11 cellular contexts compared by ENCODE assay signal in genomic region chr13:40272776-40273139, GRCh38.
A peak's percentile ranks its signal among the peaks of the same experiment; 100 is the strongest.
DNase-seq lines count a peak whose midpoint lies in the region; ATAC-seq and TF ChIP-seq lines count a peak whose summit lies in the region.
"Had no signal": no experiment of that assay in that cellular context is flagged by ENCODE, and none has a peak within 500 bp of the region (broad histone marks: within the 10 kb centered on the region; RNA-seq: fewer than 3 reads in every experiment).

No MANE protein-coding gene starts in this region.

- H2AK5ac ChIP-seq in trophoblast cell (ENCODE audit: low read length), result no peak overlapping the region

- H4K12ac ChIP-seq in trophoblast cell (ENCODE audit: low read depth, low read length), result no peak overlapping the region

- H3K9ac ChIP-seq in trophoblast cell (ENCODE audit: low read length) (no peak overlapping the region), colonic mucosa (ENCODE audit: low read depth in 2 of 2, low read length in 2 of 2) (no peak overlapping the region)

- no CpG with 5 or more reads among the region's 4 CpGs for whole genome bisulfite sequencing in trophoblast cell (ENCODE audit: extremely low coverage, insufficient coverage, insufficient read length)

- peaks cover 8% of the 10 kb centered on the region for H3K79me1 ChIP-seq in trophoblast cell (ENCODE audit: low read length)

- H2BK5ac ChIP-seq in trophoblast cell (ENCODE audit: low read depth, low read length, poor library complexity), result no peak overlapping the region

- TF ChIP-seq CTCF in fibroblast of pulmonary artery (IDR thresholded peaks at IDR 0.05; ENCODE audit: low read length, missing control alignments) (no peak), colonic mucosa (IDR thresholded peaks at IDR 0.05) (no peak)

- DNase-seq in activated T-cell treated with anti-CD3 and anti-CD28 coated beads, Interleukin-2, amount 50 U/mL, for 24 hours, result no peak
- no peak for DNase-seq in activated T-cell treated with anti-CD3 and anti-CD28 coated beads, Interleukin-2, amount 50 U/mL, for 1 hour
- DNase-seq in T-helper 17 cell (no peak), fibroblast of pulmonary artery (ENCODE audit: low read depth) (peak; percentile 50), substantia nigra (lab: John Stamatoyannopoulos, UW) (no peak), trophoblast cell (no peak), colonic mucosa (no peak)
- DNase-seq in natural killer cell treated with Interleukin-12 subunit alpha and Interleukin-12 subunit beta and Interleukin-15 and Interleukin-18, amount 100 ng/mL, for 72 hours (ENCODE audit: low spot score), result no peak

- H2AFZ ChIP-seq in trophoblast cell (ENCODE audit: insufficient read depth, low read length, poor library complexity), result no peak overlapping the region

- H3K27ac ChIP-seq in substantia nigra (ENCODE audit: low read depth, low read length, poor library complexity, severe bottlenecking), result peak overlapping the region; percentile 52
- H3K27ac ChIP-seq in trophoblast cell (ENCODE audit: low read depth, low read length), result no peak overlapping the region
- H3K27ac ChIP-seq in colonic mucosa, result no peak overlapping the region

- ATAC-seq in T-helper 17 cell, result no peak
- no peak for ATAC-seq in natural killer cell treated with Interleukin-12 subunit alpha and Interleukin-12 subunit beta and Interleukin-15 and Interleukin-18, amount 100 ng/mL, for 72 hours
- ATAC-seq: K562; naive thymus-derived CD8-positive, alpha-beta T cell had no signal

- no peak overlapping the region for H3K4me2 ChIP-seq in trophoblast cell (ENCODE audit: low read length)

- no peaks in the 10 kb centered on the region for H3K79me2 ChIP-seq in trophoblast cell (ENCODE audit: control insufficient read depth, insufficient read depth, low read length, poor library complexity)

- H3K4me3 Mint-ChIP-seq in activated T-cell treated with anti-CD3 and anti-CD28 coated beads, Interleukin-2, amount 50 U/mL, for 24 hours, result no peak overlapping the region
- no peak overlapping the region for H3K4me3 Mint-ChIP-seq in T-helper 17 cell
- H3K4me3 Mint-ChIP-seq in natural killer cell treated with Interleukin-12 subunit alpha and Interleukin-12 subunit beta and Interleukin-15 and Interleukin-18, amount 100 ng/mL, for 72 hours, result no peak overlapping the region
- H3K4me3 Mint-ChIP-seq: dendritic cell treated with granulocyte-macrophage colony-stimulating factor and Interleukin-4, amounts not matched to agents 40 ng/mL and 50 ng/mL, for 4 days had no signal

- no peak overlapping the region for H4K91ac ChIP-seq in trophoblast cell (ENCODE audit: low read depth, low read length)

- no peak overlapping the region for H3K4ac ChIP-seq in trophoblast cell (ENCODE audit: low read depth, low read length)

- H3K4me3 ChIP-seq in fibroblast of pulmonary artery (replicated peaks; ENCODE audit: low read depth, low read length), result no peak overlapping the region
- no peak overlapping the region for H3K4me3 ChIP-seq in trophoblast cell (ENCODE audit: low read depth, low read length)
- H3K4me3 ChIP-seq in colonic mucosa, result no peak overlapping the region
- H3K4me3 ChIP-seq: K562 had no signal

- H3K36me3 Mint-ChIP-seq in activated T-cell treated with anti-CD3 and anti-CD28 coated beads, Interleukin-2, amount 50 U/mL, for 24 hours (ENCODE audit: low read depth), result no peaks in the 10 kb centered on the region
- peaks cover 2% of the 10 kb centered on the region for H3K36me3 Mint-ChIP-seq in T-helper 17 cell (ENCODE audit: low read depth)
- no peaks in the 10 kb centered on the region for H3K36me3 Mint-ChIP-seq in natural killer cell treated with Interleukin-12 subunit alpha and Interleukin-12 subunit beta and Interleukin-15 and Interleukin-18, amount 100 ng/mL, for 72 hours
- H3K36me3 Mint-ChIP-seq: naive thymus-derived CD8-positive, alpha-beta T cell had no signal

- H3K27me3 ChIP-seq in trophoblast cell (ENCODE audit: insufficient read depth, low read length) (no peaks in the 10 kb centered on the region), colonic mucosa (no peaks in the 10 kb centered on the region)

- H3K27ac Mint-ChIP-seq in activated T-cell treated with anti-CD3 and anti-CD28 coated beads, Interleukin-2, amount 50 U/mL, for 24 hours, result peak overlapping the region; percentile 82
- H3K27ac Mint-ChIP-seq in T-helper 17 cell, result peak overlapping the region; percentile 63
- no peak overlapping the region for H3K27ac Mint-ChIP-seq in natural killer cell treated with Interleukin-12 subunit alpha and Interleukin-12 subunit beta and Interleukin-15 and Interleukin-18, amount 100 ng/mL, for 72 hours
- H3K27ac Mint-ChIP-seq: dendritic cell treated with granulocyte-macrophage colony-stimulating factor and Interleukin-4, amounts not matched to agents 40 ng/mL and 50 ng/mL, for 4 days had no signal

- H3K4me1 Mint-ChIP-seq in activated T-cell treated with anti-CD3 and anti-CD28 coated beads, Interleukin-2, amount 50 U/mL, for 24 hours (ENCODE audit: low read depth), result peaks cover 34% of the 10 kb centered on the region
- peaks cover 26% of the 10 kb centered on the region for H3K4me1 Mint-ChIP-seq in T-helper 17 cell
- H3K4me1 Mint-ChIP-seq in natural killer cell treated with Interleukin-12 subunit alpha and Interleukin-12 subunit beta and Interleukin-15 and Interleukin-18, amount 100 ng/mL, for 72 hours (ENCODE audit: low read depth in 2 of 2), result peaks cover 10 to 13% of the 10 kb centered on the region in 2 donors

- H3K14ac ChIP-seq in trophoblast cell (ENCODE audit: low read length), result no peak overlapping the region

- no peak overlapping the region for H3K18ac ChIP-seq in trophoblast cell (ENCODE audit: low read length)

- H3K27me3 Mint-ChIP-seq in activated T-cell treated with anti-CD3 and anti-CD28 coated beads, Interleukin-2, amount 50 U/mL, for 24 hours, result no peaks in the 10 kb centered on the region
- H3K27me3 Mint-ChIP-seq in T-helper 17 cell, result no peaks in the 10 kb centered on the region
- peaks cover 2 to 11% of the 10 kb centered on the region in 2 donors for H3K27me3 Mint-ChIP-seq in natural killer cell treated with Interleukin-12 subunit alpha and Interleukin-12 subunit beta and Interleukin-15 and Interleukin-18, amount 100 ng/mL, for 72 hours

- no peak overlapping the region for H3K23ac ChIP-seq in trophoblast cell (ENCODE audit: low read length)

- intact Hi-C loops in colonic mucosa (cut with DNase I), result no loop called here

- H3K9me3 Mint-ChIP-seq in activated T-cell treated with anti-CD3 and anti-CD28 coated beads, Interleukin-2, amount 50 U/mL, for 24 hours, result no peaks in the 10 kb centered on the region
- H3K9me3 Mint-ChIP-seq in natural killer cell treated with Interleukin-12 subunit alpha and Interleukin-12 subunit beta and Interleukin-15 and Interleukin-18, amount 100 ng/mL, for 72 hours, result no peaks in the 10 kb centered on the region
- H3K9me3 Mint-ChIP-seq: dendritic cell treated with granulocyte-macrophage colony-stimulating factor and Interleukin-4, amounts not matched to agents 40 ng/mL and 50 ng/mL, for 4 days; naive thymus-derived CD8-positive, alpha-beta T cell had no signal

- H4K8ac ChIP-seq in trophoblast cell (ENCODE audit: low read depth, low read length), result no peak overlapping the region

- no peak overlapping the region for H2BK120ac ChIP-seq in trophoblast cell (ENCODE audit: insufficient read depth, low read length, poor library complexity)

- H3K36me3 ChIP-seq in trophoblast cell (ENCODE audit: control insufficient read depth in 1 of 2, insufficient read depth in 2 of 2, low read length in 2 of 2) (no peaks in the 10 kb centered on the region), colonic mucosa (no peaks in the 10 kb centered on the region)

- H3K4me1 ChIP-seq in trophoblast cell (ENCODE audit: control insufficient read depth in 1 of 2, insufficient read depth in 2 of 2, low read length in 2 of 2) (peaks cover 17 to 18% of the 10 kb centered on the region in 2 experiments), colonic mucosa (no peaks in the 10 kb centered on the region)

- no peak overlapping the region for H2BK12ac ChIP-seq in trophoblast cell (ENCODE audit: low read length)

- H3K9me3 ChIP-seq in T-helper 17 cell (ENCODE audit: control insufficient read depth, low read length, poor library complexity, severe bottlenecking) (no peaks in the 10 kb centered on the region), trophoblast cell (ENCODE audit: insufficient read depth, low read depth, low read length) (no peaks in the 10 kb centered on the region), colonic mucosa (no peaks in the 10 kb centered on the region)

Comparison
In these comparisons a context has a peak if more than half of its experiments do, and no peak if none do; other contexts are left out.
1. H3K27ac Mint-ChIP-seq: peak in activated T-cell treated with anti-CD3 and anti-CD28 coated beads, Interleukin-2, amount 50 U/mL, for 24 hours (single experiment) and T-helper 17 cell (single experiment); none in natural killer cell treated with Interleukin-12 subunit alpha and Interleukin-12 subunit beta and Interleukin-15 and Interleukin-18, amount 100 ng/mL, for 72 hours (0 of 2).